Comparison of ENCODE assay signal across 25 cellular contexts in the genomic region with DNA sequence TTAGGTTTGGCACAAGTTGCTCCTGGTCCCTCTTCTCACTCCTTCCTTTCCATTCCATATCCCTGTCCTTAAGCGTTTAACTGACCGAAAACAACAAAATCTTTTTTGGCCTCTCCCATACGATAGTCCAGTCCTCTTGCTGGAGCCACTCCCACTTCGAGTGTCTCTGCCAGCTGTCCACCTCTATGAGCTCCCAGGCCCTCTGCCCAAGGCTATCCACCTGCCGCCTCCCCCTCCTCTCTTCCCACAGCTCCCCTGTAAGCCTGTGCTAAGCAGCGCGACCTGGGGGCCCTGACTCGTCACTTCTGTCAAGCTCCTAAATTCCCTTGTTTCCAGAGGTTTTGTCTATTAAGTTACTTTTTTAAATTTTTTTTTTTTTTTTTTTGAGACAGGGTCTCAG. TPM values are rescaled to one million over a fixed set of nuclear protein-coding genes. Genes with fewer than 3 reads are reported as not detected.
DNase-seq lines count a peak whose midpoint lies in the region; ATAC-seq and TF ChIP-seq lines count a peak whose summit lies in the region.
"Had no signal": no experiment of that assay in that cellular context is flagged by ENCODE, and none has a peak within 500 bp of the region (broad histone marks: within the 10 kb centered on the region; RNA-seq: fewer than 3 reads in every experiment).

No MANE protein-coding gene starts in this region.

- no peak overlapping the region for H4K8ac ChIP-seq in IMR-90 (ENCODE audit: low read depth in 2 of 2, low read length in 2 of 2)

- H2AK5ac ChIP-seq in IMR-90 (ENCODE audit: low read depth, low read length): peak overlapping the region; percentile 40; the same call in 1 of the 2 replicates

- TF ChIP-seq CTCF in IMR-90 (conservative IDR thresholded peaks at IDR 0.05; ENCODE audit: low read depth, low read length) (no peak), nephron (IDR thresholded peaks at IDR 0.05; ENCODE audit: unreplicated experiment in 3 of 3) (no peak), hepatocyte (IDR thresholded peaks at IDR 0.05; ENCODE audit: poor library complexity) (no peak)

- H4K20me1 ChIP-seq in IMR-90 (ENCODE audit: insufficient read depth, low read length) (no peaks in the 10 kb centered on the region), hepatocyte (ENCODE audit: insufficient read depth, poor library complexity, severe bottlenecking) (no peaks in the 10 kb centered on the region)

- H3K4me2 ChIP-seq in IMR-90 (ENCODE audit: low read depth, low read length) (no peak overlapping the region), hepatocyte (no peak overlapping the region)
- H3K4me2 ChIP-seq: KMS-11 had no signal

- H2AFZ ChIP-seq in IMR-90 (replicated peaks; ENCODE audit: low read length, poor library complexity) (no peak overlapping the region), hepatocyte (no peak overlapping the region)

- H3K9ac ChIP-seq in IMR-90 (ENCODE audit: low read depth, low read length): no peak overlapping the region
- H3K9ac ChIP-seq: KMS-11 had no signal

- no peak for DNase-seq in CD4-positive, CD25-positive, alpha-beta regulatory T cell
- DNase-seq in IMR-90: no peak
- no peak for DNase-seq in hepatocyte (ENCODE audit: low spot score)
- DNase-seq in RKO (ENCODE audit: low spot score): no peak
- DNase-seq in DMS53 treated with DMSO at 0.1 percent for 48 hours (lab: John Stamatoyannopoulos, UW; ENCODE audit: unreplicated experiment): no peak
- DNase-seq: activated CD4-positive, alpha-beta T cell treated with anti-CD3 and anti-CD28 coated beads for 36 hours; activated gamma-delta T cell treated with Interleukin-2 at 50 U/mL for 16 hours; CD4-positive, alpha-beta memory T cell; H9; islet precursor cell; MV-4-11; natural killer cell; NCI-H2029; small intestine; stimulated activated CD4-positive, alpha-beta T cell treated with anti-CD3 and anti-CD28 coated beads, Interleukin-4, amount 100 ng/mL, for 1 hour; stimulated activated naive CD8-positive, alpha-beta T cell treated with anti-CD3 and anti-CD28 coated beads, Interleukin-15, amount 100 ng/mL, for 72 hours; SW 1271 had no signal

- 0 out of 3 replicates have a peak overlapping the region, but pooled peaks have one; percentile 69 for H2BK15ac ChIP-seq in IMR-90 (ENCODE audit: low read depth, low read length)

- H3K4me1 ChIP-seq in CD4-positive, CD25-positive, alpha-beta regulatory T cell (ENCODE audit: control insufficient read depth, insufficient read depth, low read length, poor library complexity, severe bottlenecking): peaks cover 26% of the 10 kb centered on the region
- H3K4me1 ChIP-seq in IMR-90 (ENCODE audit: control insufficient read depth, insufficient read depth, low read length) (peaks cover 19% of the 10 kb centered on the region), hepatocyte (ENCODE audit: insufficient read depth) (peaks cover 41% of the 10 kb centered on the region)

- H3K36me3 ChIP-seq in CD4-positive, CD25-positive, alpha-beta regulatory T cell (ENCODE audit: control insufficient read depth, insufficient read depth, low read length): no peaks in the 10 kb centered on the region
- no peaks in the 10 kb centered on the region for H3K36me3 ChIP-seq in IMR-90 (ENCODE audit: control insufficient read depth, insufficient read depth, low read length)
- H3K36me3 ChIP-seq in hepatocyte (replicated peaks; ENCODE audit: insufficient read depth, low read depth): no peaks in the 10 kb centered on the region
- H3K36me3 ChIP-seq: tibial nerve had no signal

- peaks cover 13% of the 10 kb centered on the region; the same call in 1 of the 2 replicates for H3K9me1 ChIP-seq in IMR-90 (ENCODE audit: insufficient read depth, low read length)

- H4K91ac ChIP-seq in IMR-90 (ENCODE audit: insufficient read depth, low read depth, low read length): no peak overlapping the region; the same call in 1 of the 2 replicates

- no peak overlapping the region for H3K27ac ChIP-seq in CD4-positive, CD25-positive, alpha-beta regulatory T cell (ENCODE audit: insufficient read depth, low read length, poor library complexity, severe bottlenecking)
- no peak overlapping the region for H3K27ac ChIP-seq in IMR-90 (ENCODE audit: insufficient read depth, low read length)
- no peak overlapping the region for H3K27ac ChIP-seq in hepatocyte
- H3K27ac ChIP-seq: dorsolateral prefrontal cortex, KMS-11, tibial nerve had no signal

- H2BK120ac ChIP-seq in IMR-90 (ENCODE audit: low read depth, low read length): 0 out of 2 replicates have a peak overlapping the region, but pooled peaks have one; percentile 5

- no peaks in the 10 kb centered on the region for H3K27me3 ChIP-seq in CD4-positive, CD25-positive, alpha-beta regulatory T cell (ENCODE audit: control insufficient read depth, insufficient read depth, low read length)
- H3K27me3 ChIP-seq in IMR-90 (ENCODE audit: control insufficient read depth, insufficient read depth, low read length) (no peaks in the 10 kb centered on the region), hepatocyte (no peaks in the 10 kb centered on the region)
- H3K27me3 ChIP-seq: dorsolateral prefrontal cortex, tibial nerve had no signal

- ATAC-seq in CD4-positive, CD25-positive, alpha-beta regulatory T cell (ENCODE audit: low read depth in 2 of 2): no peak
- ATAC-seq in IMR-90 (ENCODE audit: low read depth): no peak
- ATAC-seq in activated T-helper 17 cell treated with anti-CD3 and anti-CD28 coated beads, Interleukin-2, amount 50 U/mL, for 72 hours (replicated peaks): no peak
- no peak for ATAC-seq in activated CD4-positive, CD25-positive, alpha-beta regulatory T cell treated with anti-CD3 and anti-CD28 coated beads, Interleukin-2, amount 50 U/mL, for 24 hours
- ATAC-seq: activated CD4-positive, alpha-beta T cell treated with anti-CD3 and anti-CD28 coated beads for 36 hours; natural killer cell; stimulated activated naive CD8-positive, alpha-beta T cell treated with anti-CD3 and anti-CD28 coated beads, Interleukin-15, amount 100 ng/mL, for 72 hours had no signal

- H2AK9ac ChIP-seq in IMR-90 (replicated peaks; ENCODE audit: low read depth, low read length, poor library complexity): no peak overlapping the region

- no peak overlapping the region for H3K56ac ChIP-seq in IMR-90 (ENCODE audit: extremely low read depth, insufficient read depth, low read length)

- no peak overlapping the region; the same call in 1 of the 2 replicates for H4K5ac ChIP-seq in IMR-90 (ENCODE audit: low read depth, low read length)

- CTCF ChIA-PET in IMR-90 (lab: Yijun Ruan, JAX): interaction anchor here (0.7 kb wide), 1 partner anchor 347 kb away, joined by 3 read pairs; no protein-coding TSS in a partner anchor

- no peak for TF ChIP-seq RAD21 in IMR-90 (IDR thresholded peaks at IDR 0.05; ENCODE audit: low read length)

- no peaks in the 10 kb centered on the region for H3K79me1 ChIP-seq in IMR-90 (ENCODE audit: low read depth in 1 of 2, low read length in 2 of 2)

- no peaks in the 10 kb centered on the region for H3K9me2 ChIP-seq in hepatocyte (replicated peaks; ENCODE audit: insufficient read depth)

- POLR2A ChIA-PET in IMR-90 (lab: Charles Lee; ENCODE audit: unreplicated experiment): no interaction called here

- H3K27me3 Mint-ChIP-seq in CD4-positive, CD25-positive, alpha-beta regulatory T cell: no peaks in the 10 kb centered on the region
- H3K27me3 Mint-ChIP-seq in activated T-helper 17 cell treated with anti-CD3 and anti-CD28 coated beads, Interleukin-2, amount 50 U/mL, for 72 hours: no peaks in the 10 kb centered on the region
- no peaks in the 10 kb centered on the region for H3K27me3 Mint-ChIP-seq in nephron (ENCODE audit: low read depth)
- H3K27me3 Mint-ChIP-seq: activated CD4-positive, alpha-beta T cell treated with anti-CD3 and anti-CD28 coated beads for 36 hours; CD4-positive, alpha-beta memory T cell; stimulated activated naive CD8-positive, alpha-beta T cell treated with anti-CD3 and anti-CD28 coated beads, Interleukin-15, amount 100 ng/mL, for 72 hours had no signal

- H3K4me3 Mint-ChIP-seq in CD4-positive, CD25-positive, alpha-beta regulatory T cell: no peak overlapping the region
- no peak overlapping the region for H3K4me3 Mint-ChIP-seq in activated T-helper 17 cell treated with anti-CD3 and anti-CD28 coated beads, Interleukin-2, amount 50 U/mL, for 72 hours
- H3K4me3 Mint-ChIP-seq in nephron: peak overlapping the region in 2 of 3 experiments; percentile 7 to 17
- H3K4me3 Mint-ChIP-seq: activated CD4-positive, alpha-beta T cell treated with anti-CD3 and anti-CD28 coated beads for 36 hours; CD4-positive, alpha-beta memory T cell; H9; memory B cell; natural killer cell; stimulated activated naive CD8-positive, alpha-beta T cell treated with anti-CD3 and anti-CD28 coated beads, Interleukin-15, amount 100 ng/mL, for 72 hours had no signal

- intact Hi-C loops in IMR-90 (cut with micrococcal nuclease): no loop called here

- no peak overlapping the region; the same call in 1 of the 2 replicates for H3K18ac ChIP-seq in IMR-90 (ENCODE audit: low read depth, low read length)

- H2BK20ac ChIP-seq in IMR-90 (ENCODE audit: low read depth, low read length): peak overlapping the region; percentile 48; the same call in 1 of the 2 replicates

- BruUV-seq in IMR-90 (replicated peaks; lab: Mats Ljungman, UMichigan): no TSS peak

- H3K79me2 ChIP-seq in hepatocyte: no peaks in the 10 kb centered on the region

- peaks cover 6 to 37% (median 20%) of the 10 kb centered on the region in 4 donors for H3K4me1 Mint-ChIP-seq in CD4-positive, CD25-positive, alpha-beta regulatory T cell
- peaks cover 14% of the 10 kb centered on the region for H3K4me1 Mint-ChIP-seq in activated T-helper 17 cell treated with anti-CD3 and anti-CD28 coated beads, Interleukin-2, amount 50 U/mL, for 72 hours
- peaks cover 67% of the 10 kb centered on the region for H3K4me1 Mint-ChIP-seq in nephron
- H3K4me1 Mint-ChIP-seq: memory B cell had no signal

- H3K14ac ChIP-seq in IMR-90 (replicated peaks; ENCODE audit: low read depth, low read length): no peak overlapping the region

- H3K27ac Mint-ChIP-seq in CD4-positive, CD25-positive, alpha-beta regulatory T cell: peak overlapping the region; percentile 56 to 80 (median 67)
- peak overlapping the region; percentile 2 for H3K27ac Mint-ChIP-seq in activated T-helper 17 cell treated with anti-CD3 and anti-CD28 coated beads, Interleukin-2, amount 50 U/mL, for 72 hours
- H3K27ac Mint-ChIP-seq in nephron: peak overlapping the region; percentile 50 to 82 (median 76)
- H3K27ac Mint-ChIP-seq: activated CD4-positive, alpha-beta T cell treated with anti-CD3 and anti-CD28 coated beads for 36 hours; H9; memory B cell; progenitor cell of endocrine pancreas had no signal

- no peaks in the 10 kb centered on the region for H3K9me3 ChIP-seq in CD4-positive, CD25-positive, alpha-beta regulatory T cell (ENCODE audit: control insufficient read depth in 2 of 2, low read length in 2 of 2)
- H3K9me3 ChIP-seq in IMR-90 (ENCODE audit: control insufficient read depth, insufficient read depth, low read length): no peaks in the 10 kb centered on the region
- H3K9me3 ChIP-seq in hepatocyte (ENCODE audit: low read depth): no peaks in the 10 kb centered on the region
- H3K9me3 ChIP-seq: tibial nerve had no signal

- WGBS in IMR-90 (ENCODE audit: extremely low coverage in 2 of 2, insufficient read length in 1 of 2), 2 experiments: 75% methylated on average over 4 of the region's 8 CpGs; no CpG with 5 or more reads in 1 of the 2 experiments
- WGBS in hepatocyte (ENCODE audit: low lambda C conversion rate, missing lambda C conversion rate): 93% methylated on average over 8 of the region's 8 CpGs

- peaks cover 4% of the 10 kb centered on the region for H3K36me3 Mint-ChIP-seq in CD4-positive, CD25-positive, alpha-beta regulatory T cell
- no peaks in the 10 kb centered on the region for H3K36me3 Mint-ChIP-seq in activated T-helper 17 cell treated with anti-CD3 and anti-CD28 coated beads, Interleukin-2, amount 50 U/mL, for 72 hours (ENCODE audit: low read depth)
- H3K36me3 Mint-ChIP-seq in nephron (ENCODE audit: low read depth): no peaks in the 10 kb centered on the region
- H3K36me3 Mint-ChIP-seq: CD4-positive, alpha-beta memory T cell; memory B cell; natural killer cell had no signal

- no peak overlapping the region for H3K23ac ChIP-seq in IMR-90 (ENCODE audit: low read depth, low read length)

- no peak overlapping the region for H2BK5ac ChIP-seq in IMR-90 (ENCODE audit: low read depth, low read length, poor library complexity, severe bottlenecking)

- TF ChIP-seq POLR2A in IMR-90 (IDR thresholded peaks at IDR 0.05; ENCODE audit: low read depth, low read length): no peak

- no peak overlapping the region; the same call in 1 of the 2 replicates for H3K4ac ChIP-seq in IMR-90 (ENCODE audit: low read depth, low read length)

- dilution Hi-C loops in IMR-90 (cut with HindIII; ENCODE audit: low sequenced_read_pairs, unreplicated experiment): no loop called here

- no peak overlapping the region for H3K4me3 ChIP-seq in CD4-positive, CD25-positive, alpha-beta regulatory T cell (ENCODE audit: low read depth, low read length)
- H3K4me3 ChIP-seq in IMR-90 (ENCODE audit: insufficient read depth, low read depth, low read length): no peak overlapping the region
- no peak overlapping the region for H3K4me3 ChIP-seq in hepatocyte
- H3K4me3 ChIP-seq: tibial nerve had no signal

- in situ Hi-C loops in IMR-90 (cut with MboI; ENCODE audit: low sequenced_read_pairs): no loop called here

- no peaks in the 10 kb centered on the region for H3K9me3 Mint-ChIP-seq in CD4-positive, CD25-positive, alpha-beta regulatory T cell
- no peaks in the 10 kb centered on the region for H3K9me3 Mint-ChIP-seq in activated T-helper 17 cell treated with anti-CD3 and anti-CD28 coated beads, Interleukin-2, amount 50 U/mL, for 72 hours
- no peaks in the 10 kb centered on the region for H3K9me3 Mint-ChIP-seq in nephron
- H3K9me3 Mint-ChIP-seq: CD4-positive, alpha-beta memory T cell; H9; memory B cell; natural killer cell; stimulated activated naive CD8-positive, alpha-beta T cell treated with anti-CD3 and anti-CD28 coated beads, Interleukin-15, amount 100 ng/mL, for 72 hours had no signal

RNA-seq across cellular contexts. Expression of a gene that starts 47.0 kb away (rescaled TPM):
- total RNA-seq in CD4-positive, CD25-positive, alpha-beta regulatory T cell: 195 TPM
- polyA plus RNA-seq in CD4-positive, CD25-positive, alpha-beta regulatory T cell: 1 to 10 TPM; 1.9 to 3.9 (median 2.5) TPM
- total RNA-seq in IMR-90 (2012; rRNA removed) (31.4 and 32.2 TPM in 2 replicates), hepatocyte (148 and 164 TPM in 2 replicates)
- polyA plus RNA-seq in IMR-90 (2012; rRNA removed) (46.3 and 51.1 TPM in 2 replicates), hepatocyte (84.0 and 91.1 TPM in 2 replicates)
- 52.1 and 52.3 TPM in 2 replicates for polyA plus RNA-seq in IMR-90 (2012; cell fraction: cytosol; rRNA removed)
- 91.1 and 119 TPM in 2 replicates for polyA plus RNA-seq in IMR-90 (2012; cell fraction: nucleus; rRNA removed; ENCODE audit: low replicate concordance)
- total RNA-seq in activated T-helper 17 cell treated with anti-CD3 and anti-CD28 coated beads, Interleukin-2, amount 50 U/mL, for 72 hours: 100 to 1,000 TPM in 1 of 2 donors, 10 to 100 TPM in 1; 90.9 to 214 TPM

Comparison
In these comparisons a context has a peak if more than half of its experiments do, and no peak if none do; other contexts are left out.
1. H3K27ac Mint-ChIP-seq: peak in every context shown above with its lines; median percentile 76 in nephron; 67 in CD4-positive, CD25-positive, alpha-beta regulatory T cell; 2 in activated T-helper 17 cell treated with anti-CD3 and anti-CD28 coated beads, Interleukin-2, amount 50 U/mL, for 72 hours.
2. H3K4me3 Mint-ChIP-seq: peak in nephron (2 of 3); none in CD4-positive, CD25-positive, alpha-beta regulatory T cell (0 of 4) and activated T-helper 17 cell treated with anti-CD3 and anti-CD28 coated beads, Interleukin-2, amount 50 U/mL, for 72 hours (single experiment).